1 cellular context compared by ENCODE assay signal in genomic region chr17:50534222-50534978, GRCh38.
TF ChIP-seq lines count a peak whose summit lies in the region.

No MANE protein-coding gene starts in this region.

TF ChIP-seq in HepG2, 621 proteins besides CTCF, POLR2A, EP300 and RAD21 (continued from another document):
- peak; percentile 44; the same call in 1 of the 2 replicates for TF ChIP-seq GFI1 (CRISPR knock-in tag; IDR thresholded peaks at IDR 0.05; ENCODE audit: borderline replicate concordance)
- TF ChIP-seq ZNF782 (CRISPR knock-in tag; IDR thresholded peaks at IDR 0.05; ENCODE audit: borderline replicate concordance), result peak; percentile 64; the same call in 1 of the 2 replicates
- TF ChIP-seq, protein P1, sequence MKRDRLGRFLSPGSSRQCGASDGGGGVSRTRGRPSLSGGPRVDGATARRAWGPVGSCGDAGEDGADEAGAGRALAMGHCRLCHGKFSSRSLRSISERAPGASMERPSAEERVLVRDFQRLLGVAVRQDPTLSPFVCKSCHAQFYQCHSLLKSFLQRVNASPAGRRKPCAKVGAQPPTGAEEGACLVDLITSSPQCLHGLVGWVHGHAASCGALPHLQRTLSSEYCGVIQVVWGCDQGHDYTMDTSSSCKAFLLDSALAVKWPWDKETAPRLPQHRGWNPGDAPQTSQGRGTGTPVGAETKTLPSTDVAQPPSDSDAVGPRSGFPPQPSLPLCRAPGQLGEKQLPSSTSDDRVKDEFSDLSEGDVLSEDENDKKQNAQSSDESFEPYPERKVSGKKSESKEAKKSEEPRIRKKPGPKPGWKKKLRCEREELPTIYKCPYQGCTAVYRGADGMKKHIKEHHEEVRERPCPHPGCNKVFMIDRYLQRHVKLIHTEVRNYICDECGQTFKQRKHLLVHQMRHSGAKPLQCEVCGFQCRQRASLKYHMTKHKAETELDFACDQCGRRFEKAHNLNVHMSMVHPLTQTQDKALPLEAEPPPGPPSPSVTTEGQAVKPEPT (CRISPR knock-in tag; IDR thresholded peaks at IDR 0.05; ENCODE audit: low read depth), result 0 out of 2 replicates have a peak, but pooled peaks have one; percentile 41
- no peak for TF ChIP-seq PHF5A (CRISPR knock-in tag; IDR thresholded peaks at IDR 0.05; ENCODE audit: low read depth, unreplicated experiment)
- TF ChIP-seq, protein P2, sequence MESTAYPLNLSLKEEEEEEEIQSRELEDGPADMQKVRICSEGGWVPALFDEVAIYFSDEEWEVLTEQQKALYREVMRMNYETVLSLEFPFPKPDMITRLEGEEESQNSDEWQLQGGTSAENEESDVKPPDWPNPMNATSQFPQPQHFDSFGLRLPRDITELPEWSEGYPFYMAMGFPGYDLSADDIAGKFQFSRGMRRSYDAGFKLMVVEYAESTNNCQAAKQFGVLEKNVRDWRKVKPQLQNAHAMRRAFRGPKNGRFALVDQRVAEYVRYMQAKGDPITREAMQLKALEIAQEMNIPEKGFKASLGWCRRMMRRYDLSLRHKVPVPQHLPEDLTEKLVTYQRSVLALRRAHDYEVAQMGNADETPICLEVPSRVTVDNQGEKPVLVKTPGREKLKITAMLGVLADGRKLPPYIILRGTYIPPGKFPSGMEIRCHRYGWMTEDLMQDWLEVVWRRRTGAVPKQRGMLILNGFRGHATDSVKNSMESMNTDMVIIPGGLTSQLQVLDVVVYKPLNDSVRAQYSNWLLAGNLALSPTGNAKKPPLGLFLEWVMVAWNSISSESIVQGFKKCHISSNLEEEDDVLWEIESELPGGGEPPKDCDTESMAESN (CRISPR knock-in tag; conservative IDR thresholded peaks at IDR 0.05), result no peak
- TF ChIP-seq, protein P3, sequence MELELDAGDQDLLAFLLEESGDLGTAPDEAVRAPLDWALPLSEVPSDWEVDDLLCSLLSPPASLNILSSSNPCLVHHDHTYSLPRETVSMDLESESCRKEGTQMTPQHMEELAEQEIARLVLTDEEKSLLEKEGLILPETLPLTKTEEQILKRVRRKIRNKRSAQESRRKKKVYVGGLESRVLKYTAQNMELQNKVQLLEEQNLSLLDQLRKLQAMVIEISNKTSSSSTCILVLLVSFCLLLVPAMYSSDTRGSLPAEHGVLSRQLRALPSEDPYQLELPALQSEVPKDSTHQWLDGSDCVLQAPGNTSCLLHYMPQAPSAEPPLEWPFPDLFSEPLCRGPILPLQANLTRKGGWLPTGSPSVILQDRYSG (CRISPR knock-in tag; IDR thresholded peaks at IDR 0.05), result no peak
- TF ChIP-seq ZNF660 (CRISPR knock-in tag; IDR thresholded peaks at IDR 0.05; ENCODE audit: borderline replicate concordance, low read depth), result no peak
- TF ChIP-seq ZNF792 (CRISPR knock-in tag; IDR thresholded peaks at IDR 0.05), result no peak
- no peak for TF ChIP-seq ZNF761 (CRISPR knock-in tag; conservative IDR thresholded peaks at IDR 0.05)
- TF ChIP-seq, protein P4, sequence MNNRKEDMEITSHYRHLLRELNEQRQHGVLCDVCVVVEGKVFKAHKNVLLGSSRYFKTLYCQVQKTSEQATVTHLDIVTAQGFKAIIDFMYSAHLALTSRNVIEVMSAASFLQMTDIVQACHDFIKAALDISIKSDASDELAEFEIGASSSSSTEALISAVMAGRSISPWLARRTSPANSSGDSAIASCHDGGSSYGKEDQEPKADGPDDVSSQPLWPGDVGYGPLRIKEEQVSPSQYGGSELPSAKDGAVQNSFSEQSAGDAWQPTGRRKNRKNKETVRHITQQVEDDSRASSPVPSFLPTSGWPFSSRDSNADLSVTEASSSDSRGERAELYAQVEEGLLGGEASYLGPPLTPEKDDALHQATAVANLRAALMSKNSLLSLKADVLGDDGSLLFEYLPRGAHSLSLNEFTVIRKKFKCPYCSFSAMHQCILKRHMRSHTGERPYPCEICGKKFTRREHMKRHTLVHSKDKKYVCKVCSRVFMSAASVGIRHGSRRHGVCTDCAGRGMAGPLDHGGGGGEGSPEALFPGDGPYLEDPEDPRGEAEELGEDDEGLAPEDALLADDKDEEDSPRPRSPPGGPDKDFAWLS (CRISPR knock-in tag; IDR thresholded peaks at IDR 0.05; ENCODE audit: borderline replicate concordance), result 0 out of 2 replicates have a peak, but pooled peaks have one; percentile 37
- TF ChIP-seq SATB2 (CRISPR knock-in tag; IDR thresholded peaks at IDR 0.05), result no peak
- TF ChIP-seq ATF7 (IDR thresholded peaks at IDR 0.05), result no peak
- TF ChIP-seq ATF7 (CRISPR knock-in tag; IDR thresholded peaks at IDR 0.05), result 0 out of 2 replicates have a peak, but pooled peaks have one; percentile 23
- TF ChIP-seq NAIF1 (CRISPR knock-in tag; IDR thresholded peaks at IDR 0.05; ENCODE audit: borderline replicate concordance), result no peak
- no peak for TF ChIP-seq ATF4 (CRISPR knock-in tag; IDR thresholded peaks at IDR 0.05)
- no peak for TF ChIP-seq SOX5 (CRISPR knock-in tag; IDR thresholded peaks at IDR 0.05; ENCODE audit: borderline replicate concordance)
- no peak for TF ChIP-seq RCOR2 (CRISPR knock-in tag; IDR thresholded peaks at IDR 0.05)
- TF ChIP-seq KLF13 (CRISPR knock-in tag; IDR thresholded peaks at IDR 0.05), result no peak
- peak; percentile 12 for TF ChIP-seq ZNF883 (CRISPR knock-in tag; IDR thresholded peaks at IDR 0.05; ENCODE audit: not compliant biosample characterization)
- TF ChIP-seq, protein P5, sequence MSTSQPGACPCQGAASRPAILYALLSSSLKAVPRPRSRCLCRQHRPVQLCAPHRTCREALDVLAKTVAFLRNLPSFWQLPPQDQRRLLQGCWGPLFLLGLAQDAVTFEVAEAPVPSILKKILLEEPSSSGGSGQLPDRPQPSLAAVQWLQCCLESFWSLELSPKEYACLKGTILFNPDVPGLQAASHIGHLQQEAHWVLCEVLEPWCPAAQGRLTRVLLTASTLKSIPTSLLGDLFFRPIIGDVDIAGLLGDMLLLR (CRISPR knock-in tag; IDR thresholded peaks at IDR 0.05), result no peak
